15 cellular contexts compared by ENCODE assay signal in genomic region chr10:24670964-24671670, GRCh38.
"Had no signal": no experiment of that assay in that cellular context is flagged by ENCODE, and none has a peak within 500 bp of the region (broad histone marks: within the 10 kb centered on the region; RNA-seq: fewer than 3 reads in every experiment).

No MANE protein-coding gene starts in this region.

- FAIRE-seq: small intestine had no signal

- H3K9me3 Mint-ChIP-seq: activated CD4-positive, alpha-beta memory T cell treated with anti-CD3 and anti-CD28 coated beads, Interleukin-2, amount 10 ng/mL, durations not matched to agents 7 days and 5 days; activated naive CD8-positive, alpha-beta T cell treated with anti-CD3 and anti-CD28 coated beads, Interleukin-2, amount 50 U/mL, for 24 hours; activated T-helper 1 cell treated with anti-CD3 and anti-CD28 coated beads, Interleukin-12 subunit alpha, Interleukin-12 subunit beta, Interleukin-2, Interleukin-4 antibody, amounts not matched to agents 30 ng/mL and 10 ng/mL and 1 ng/mL, durations not matched to agents 14 hours and 24 hours and 36 hours; naive thymus-derived CD8-positive, alpha-beta T cell had no signal

- H3K36me3 Mint-ChIP-seq: naive thymus-derived CD8-positive, alpha-beta T cell had no signal

- H3K27me3 Mint-ChIP-seq: activated CD4-positive, alpha-beta memory T cell treated with anti-CD3 and anti-CD28 coated beads, Interleukin-2, amount 10 ng/mL, durations not matched to agents 7 days and 5 days; activated naive CD8-positive, alpha-beta T cell treated with anti-CD3 and anti-CD28 coated beads, Interleukin-2, amount 50 U/mL, for 24 hours; naive thymus-derived CD8-positive, alpha-beta T cell; progenitor cell of endocrine pancreas; T-helper 17 cell had no signal

- DNase-seq: activated CD4-positive, alpha-beta memory T cell treated with anti-CD3 and anti-CD28 coated beads, Interleukin-2, amount 10 ng/mL, durations not matched to agents 7 days and 5 days; activated CD8-positive, alpha-beta memory T cell treated with anti-CD3 and anti-CD28 coated beads, Interleukin-2, amount 50 U/mL, for 48 hours; activated naive CD4-positive, alpha-beta T cell treated with Interleukin-2 at 50 U/mL for 16 hours; activated naive CD8-positive, alpha-beta T cell treated with anti-CD3 and anti-CD28 coated beads, Interleukin-2, amount 50 U/mL, for 24 hours; colonic mucosa; effector memory CD4-positive, alpha-beta T cell; hippocampal formation; lower lobe of right lung; naive thymus-derived CD8-positive, alpha-beta T cell; occipital lobe; right cardiac atrium; small intestine; T-helper 17 cell had no signal

- H3K4me3 Mint-ChIP-seq: activated CD4-positive, alpha-beta memory T cell treated with anti-CD3 and anti-CD28 coated beads, Interleukin-2, amount 10 ng/mL, durations not matched to agents 7 days and 5 days; activated naive CD8-positive, alpha-beta T cell treated with anti-CD3 and anti-CD28 coated beads, Interleukin-2, amount 50 U/mL, for 24 hours; activated T-helper 1 cell treated with anti-CD3 and anti-CD28 coated beads, Interleukin-12 subunit alpha, Interleukin-12 subunit beta, Interleukin-2, Interleukin-4 antibody, amounts not matched to agents 30 ng/mL and 10 ng/mL and 1 ng/mL, durations not matched to agents 14 hours and 24 hours and 36 hours; naive thymus-derived CD8-positive, alpha-beta T cell; T-helper 17 cell had no signal

- ATAC-seq: activated naive CD8-positive, alpha-beta T cell treated with anti-CD3 and anti-CD28 coated beads, Interleukin-2, amount 50 U/mL, for 24 hours; lower lobe of right lung; naive thymus-derived CD8-positive, alpha-beta T cell; right cardiac atrium; T-helper 17 cell had no signal

- H3K27ac Mint-ChIP-seq: activated CD4-positive, alpha-beta memory T cell treated with anti-CD3 and anti-CD28 coated beads, Interleukin-2, amount 10 ng/mL, durations not matched to agents 7 days and 5 days; activated naive CD8-positive, alpha-beta T cell treated with anti-CD3 and anti-CD28 coated beads, Interleukin-2, amount 50 U/mL, for 24 hours; activated T-helper 1 cell treated with anti-CD3 and anti-CD28 coated beads, Interleukin-12 subunit alpha, Interleukin-12 subunit beta, Interleukin-2, Interleukin-4 antibody, amounts not matched to agents 30 ng/mL and 10 ng/mL and 1 ng/mL, durations not matched to agents 14 hours and 24 hours and 36 hours; progenitor cell of endocrine pancreas; T-helper 17 cell had no signal
